In the genomic region with DNA sequence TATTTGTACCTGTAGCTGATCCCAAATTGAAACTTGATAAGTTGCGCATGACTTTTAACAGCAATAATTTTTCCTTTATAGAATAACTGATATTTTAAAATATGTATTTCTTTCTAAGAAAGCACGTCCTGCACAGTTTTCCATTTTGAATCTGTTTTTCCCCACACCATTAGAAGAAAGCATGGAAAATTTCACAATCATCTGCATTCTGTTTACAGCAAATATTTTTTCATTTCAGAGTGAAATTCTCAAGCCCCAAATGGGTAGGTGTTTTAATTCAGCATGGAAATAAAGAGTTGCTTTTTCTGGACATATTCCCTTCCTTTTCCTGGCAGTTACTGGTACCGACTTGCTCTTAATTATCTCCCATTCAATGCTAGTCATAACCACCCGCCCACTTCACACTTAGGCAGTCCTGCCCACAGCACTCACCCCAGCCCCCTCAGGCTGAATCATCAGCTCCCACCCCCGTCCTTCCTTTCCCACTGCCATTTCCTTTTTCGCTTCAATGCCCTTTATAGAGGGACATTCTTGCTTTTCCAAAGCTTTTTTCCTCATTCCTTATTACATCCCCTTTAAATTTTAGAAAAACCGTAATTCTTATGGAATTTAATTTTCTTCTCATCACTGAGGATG, we compare ENCODE assay signal across 8 cellular contexts.
DNase-seq lines count a peak whose midpoint lies in the region; ATAC-seq, FAIRE-seq and TF ChIP-seq lines count a peak whose summit lies in the region.

No MANE protein-coding gene starts in this region.

- H3K4me1 ChIP-seq in BE2C (peaks cover 12% of the 10 kb centered on the region), HepG2 (ENCODE audit: insufficient read depth, low read length) (peaks cover 31% of the 10 kb centered on the region)

- DNase-seq in BE2C (peak; percentile 12), NCI-H2227 (lab: John Stamatoyannopoulos, UW; ENCODE audit: unreplicated experiment) (peak; percentile 76), HepG2 (ENCODE audit: low spot score) (no peak), stromal cell of bone marrow (ENCODE audit: low read depth) (peak; percentile 50)

- H3K27me3 ChIP-seq in BE2C: no peaks in the 10 kb centered on the region
- no peaks in the 10 kb centered on the region for H3K27me3 ChIP-seq in HepG2 (ENCODE audit: control insufficient read depth in 1 of 2, insufficient read depth in 2 of 2, low read length in 2 of 2)

- 95% methylated on average over 7 of the region's 7 CpGs for WGBS in HepG2 (ENCODE audit: low lambda C conversion rate)

- CTCF ChIA-PET in HepG2 (lab: Yijun Ruan, JAX; ENCODE audit: low intra/inter-chr PET ratio, low total read pairs): no interaction called here

- no peak for TF ChIP-seq EP300 in HepG2 (IDR thresholded peaks at IDR 0.05; ENCODE audit: low read depth in 2 of 2, low read length in 2 of 2)
- no peak for TF ChIP-seq EP300 in HepG2 (CRISPR knock-in tag; IDR thresholded peaks at IDR 0.05; ENCODE audit: borderline replicate concordance)

- TF ChIP-seq POLR2A in HepG2 (IDR thresholded peaks at IDR 0.05; ENCODE audit: insufficient read depth in 1 of 2, low read depth in 2 of 2, low read length in 2 of 2): no peak

- no peaks in the 10 kb centered on the region for H3K36me3 ChIP-seq in BE2C
- no peaks in the 10 kb centered on the region for H3K36me3 ChIP-seq in HepG2 (replicated peaks in 1 of 2; ENCODE audit: control insufficient read depth in 1 of 2, insufficient read depth in 2 of 2, low read length in 2 of 2)

- no peaks in the 10 kb centered on the region for H3K27me3 Mint-ChIP-seq in brain

- H3K79me2 ChIP-seq in HepG2 (ENCODE audit: insufficient read depth, low read length): no peaks in the 10 kb centered on the region

- peak overlapping the region in 2 of 5 experiments; percentile 8 to 26 for H3K4me3 Mint-ChIP-seq in brain

- no peaks in the 10 kb centered on the region for H3K36me3 Mint-ChIP-seq in brain

- H3K27ac ChIP-seq in HepG2 (ENCODE audit: extremely low read length, insufficient read depth, low read length): no peak overlapping the region

- intact Hi-C loops in HepG2 (cut with micrococcal nuclease; ENCODE audit: unreplicated experiment): no loop called here

- no peak overlapping the region for H3K4me3 ChIP-seq in BE2C (ENCODE audit: low read depth, low read length)
- no peak overlapping the region for H3K4me3 ChIP-seq in HepG2 (replicated peaks in 1 of 3; ENCODE audit: insufficient read depth in 1 of 3, low read depth in 2 of 3, low read length in 3 of 3)

- no peak for TF ChIP-seq RAD21 in HepG2 (CRISPR knock-in tag; IDR thresholded peaks at IDR 0.05)

- POLR2A ChIA-PET in HepG2 (lab: Yijun Ruan, JAX): interaction anchor here (1.4 kb wide), 1 partner anchor 17 kb away, joined by 3 read pairs; no protein-coding TSS in a partner anchor

- H4K20me1 ChIP-seq in HepG2 (ENCODE audit: insufficient read depth, low read length): no peaks in the 10 kb centered on the region

- H3K9me3 ChIP-seq in BE2C (no peaks in the 10 kb centered on the region), HepG2 (ENCODE audit: low read length) (no peaks in the 10 kb centered on the region)

- H3K9ac ChIP-seq in HepG2 (ENCODE audit: insufficient read depth, low read depth, low read length): no peak overlapping the region

- peaks cover 56% of the 10 kb centered on the region for H3K4me1 Mint-ChIP-seq in brain

- H3K9me3 Mint-ChIP-seq in brain: no peaks in the 10 kb centered on the region

- no peak for FAIRE-seq in HepG2 (lab: Jason Lieb, UNC)

- no peak overlapping the region for H2AFZ ChIP-seq in HepG2 (ENCODE audit: low read length)

- no peak for TF ChIP-seq CTCF in BE2C (IDR thresholded peaks at IDR 0.05; ENCODE audit: low read depth, low read length)
- no peak for TF ChIP-seq CTCF in brain (conservative IDR thresholded peaks at IDR 0.05)
- TF ChIP-seq CTCF in HepG2 (CRISPR knock-in tag; IDR thresholded peaks at IDR 0.05): no peak

- no TSS peak for BruUV-seq in HepG2 (replicated peaks; lab: Mats Ljungman, UMichigan)

- no peak overlapping the region for H3K4me2 ChIP-seq in HepG2 (ENCODE audit: low read depth, low read length)

- H3K27ac Mint-ChIP-seq in brain: peak overlapping the region in 4 of 5 experiments; percentile 12 to 67 (median 63)

- ATAC-seq in HepG2 (no peak), HG02981 (IDR thresholded peaks at IDR 0.05; ENCODE audit: unreplicated experiment) (no peak), HG02840 (IDR thresholded peaks at IDR 0.05; ENCODE audit: low FRiP score, unreplicated experiment) (no peak), HG02798 (IDR thresholded peaks at IDR 0.05; ENCODE audit: poor library complexity, unreplicated experiment) (no peak)

- in situ Hi-C loops in HepG2 (cut with HindIII; ENCODE audit: extremely low pct_ligation_motif_present, low pct_unique_long_range_greater_than_20kb): no loop called here

TF ChIP-seq in HepG2, 621 proteins besides CTCF, POLR2A, EP300 and RAD21:
- TF ChIP-seq FOSL2 (CRISPR knock-in tag; IDR thresholded peaks at IDR 0.05) (peak; percentile 54), RXRA (CRISPR knock-in tag; IDR thresholded peaks at IDR 0.05) (no peak)
